In genomic region chr7:412313-412710, GRCh38 we compare ENCODE assay signal across 22 cellular contexts.
DNase-seq lines count a peak whose midpoint lies in the region; ATAC-seq, FAIRE-seq and TF ChIP-seq lines count a peak whose summit lies in the region.
"Had no signal": no experiment of that assay in that cellular context is flagged by ENCODE, and none has a peak within 500 bp of the region (broad histone marks: within the 10 kb centered on the region; RNA-seq: fewer than 3 reads in every experiment).

No MANE protein-coding gene starts in this region.

- H3K4me3 ChIP-seq in MM.1S (ENCODE audit: low read length): no peak overlapping the region
- H3K4me3 ChIP-seq: cardiac muscle cell, mucosa of descending colon, testis had no signal

- H3K9ac ChIP-seq in MM.1S (ENCODE audit: low read length): no peak overlapping the region

- TF ChIP-seq CTCF in MM.1S (IDR thresholded peaks at IDR 0.05; ENCODE audit: low read length): no peak

- H3K27me3 ChIP-seq in MM.1S (replicated peaks; ENCODE audit: insufficient read depth, low read length): no peaks in the 10 kb centered on the region
- H3K27me3 ChIP-seq: BE2C, cardiac muscle cell, testis had no signal

- peak; percentile 17 for DNase-seq in activated CD4-positive, CD25-positive, alpha-beta regulatory T cell treated with anti-CD3 and anti-CD28 coated beads, Interleukin-2, amount 50 U/mL, for 72 hours
- DNase-seq in activated CD4-positive, CD25-positive, alpha-beta regulatory T cell (lab: John Stamatoyannopoulos, UW): no peak
- no peak for DNase-seq in HTR-8/SVneo (ENCODE audit: insufficient read length, low spot score)
- peak; percentile 5 for DNase-seq in iPS-NIHi11 (ENCODE audit: low spot score)
- DNase-seq in posterior vena cava (ENCODE audit: low spot score): peak; percentile 64
- DNase-seq in MM.1S: no peak
- DNase-seq in GOT3 (lab: John Stamatoyannopoulos, UW): no peak
- DNase-seq: activated CD4-positive, alpha-beta T cell treated with anti-CD3 and anti-CD28 coated beads, Interleukin-2, amount 10 ng/mL, durations not matched to agents 7 days and 5 days; activated effector memory CD4-positive, alpha-beta T cell treated with Interleukin-2 at 50 U/mL for 16 hours; amniotic stem cell; BE2C; NCI-H2081 treated with DMSO at 0.1 percent for 48 hours; PC-3; SIG-M5; small intestine; stimulated activated naive B cell treated with anti-CD40 and anti-IgM and Interleukin-4, amounts not matched to agents 10 μg/mL and 1 μg/mL and 100 μg/mL, for 72 hours; T-cell; testis had no signal

- H4K20me1 ChIP-seq in MM.1S (ENCODE audit: insufficient read depth, low read length): no peaks in the 10 kb centered on the region

- no peaks in the 10 kb centered on the region for H3K36me3 ChIP-seq in MM.1S (replicated peaks; ENCODE audit: insufficient read depth, low read length)
- H3K36me3 ChIP-seq: BE2C, cardiac muscle cell had no signal

- H2AFZ ChIP-seq in MM.1S (ENCODE audit: low read length): no peak overlapping the region

- intact Hi-C loops in posterior vena cava (cut with DNase I): no loop called here

- no peaks in the 10 kb centered on the region for H3K79me2 ChIP-seq in MM.1S (ENCODE audit: low read length)

- no peaks in the 10 kb centered on the region for H3K4me1 ChIP-seq in MM.1S (ENCODE audit: low read length)
- H3K4me1 ChIP-seq: BE2C, testis had no signal

- no peak overlapping the region for H3K27ac ChIP-seq in MM.1S (ENCODE audit: low read length)
- H3K27ac ChIP-seq: cardiac muscle cell, testis had no signal

- no peak overlapping the region for H3K4me2 ChIP-seq in MM.1S (ENCODE audit: low read depth, low read length)

- H3K9me3 ChIP-seq in MM.1S (replicated peaks; ENCODE audit: insufficient read depth, low read length): no peaks in the 10 kb centered on the region
- H3K9me3 ChIP-seq: BE2C, testis had no signal

- H3F3A ChIP-seq in MM.1S (ENCODE audit: insufficient read depth, low read length): no peaks in the 10 kb centered on the region

- no peak for ATAC-seq in GM18502 (IDR thresholded peaks at IDR 0.05; ENCODE audit: poor library complexity, unreplicated experiment)
- ATAC-seq: mucosa of descending colon, PC-3, T-cell had no signal

- H3K9me2 ChIP-seq in MM.1S (replicated peaks; ENCODE audit: insufficient read depth, low read length): no peaks in the 10 kb centered on the region

- FAIRE-seq in HTR-8/SVneo (lab: Jason Lieb, UNC): peak; percentile 95
- FAIRE-seq: small intestine, TTC549 had no signal

Comparison
In these comparisons a context has a peak if more than half of its experiments do, and no peak if none do; other contexts are left out.
1. DNase-seq: peak in activated CD4-positive, CD25-positive, alpha-beta regulatory T cell treated with anti-CD3 and anti-CD28 coated beads, Interleukin-2, amount 50 U/mL, for 72 hours (single experiment), iPS-NIHi11 (single experiment) and posterior vena cava (single experiment); none in activated CD4-positive, CD25-positive, alpha-beta regulatory T cell (0 of 4), HTR-8/SVneo (single experiment), MM.1S (single experiment) and GOT3 (single experiment).